ENCODE assay signal across 18 cellular contexts in the genomic region with DNA sequence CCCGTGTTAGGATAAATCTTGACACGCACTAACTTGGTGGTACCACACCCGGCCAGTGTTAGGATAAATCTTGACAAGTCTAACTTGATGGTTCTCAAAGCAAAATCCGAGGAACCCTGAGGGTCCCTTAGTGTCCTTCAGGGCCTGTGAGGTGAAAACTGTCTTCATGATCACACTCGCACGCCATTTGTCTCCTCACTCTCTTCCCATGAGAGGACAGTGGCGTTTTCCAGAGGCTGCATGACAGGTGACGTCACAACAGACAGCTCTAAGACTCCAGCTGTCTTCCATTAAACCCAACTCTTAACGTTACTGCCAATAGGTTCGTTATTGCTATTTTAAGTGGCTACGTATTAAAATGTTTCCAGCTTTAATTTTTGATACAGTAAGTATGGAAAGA. TPM values are rescaled to one million over a fixed set of nuclear protein-coding genes. Genes with fewer than 3 reads are reported as not detected.
DNase-seq lines count a peak whose midpoint lies in the region; ATAC-seq and TF ChIP-seq lines count a peak whose summit lies in the region.
"Had no signal": no experiment of that assay in that cellular context is flagged by ENCODE, and none has a peak within 500 bp of the region (broad histone marks: within the 10 kb centered on the region; RNA-seq: fewer than 3 reads in every experiment).

No MANE protein-coding gene starts in this region.

- 55% methylated on average over 11 of the region's 11 CpGs for WGBS in esophagus muscularis mucosa

- H3K36me3 ChIP-seq in esophagus muscularis mucosa = no peaks in the 10 kb centered on the region
- H3K36me3 ChIP-seq in skeletal muscle tissue (ENCODE audit: control insufficient read depth in 3 of 3, insufficient read depth in 3 of 3, low read length in 3 of 3) = no peaks in the 10 kb centered on the region

- CTCF ChIA-PET in CD4-positive, alpha-beta T cell (lab: Charles Lee) = no interaction called here

- peaks cover 9% of the 10 kb centered on the region for H3K4me1 Mint-ChIP-seq in CD4-positive, alpha-beta T cell (ENCODE audit: low read depth)
- H3K4me1 Mint-ChIP-seq: central memory CD8-positive, alpha-beta T cell had no signal

- TF ChIP-seq CTCF in esophagus muscularis mucosa (IDR thresholded peaks at IDR 0.05) = no peak
- TF ChIP-seq CTCF in CD4-positive, alpha-beta T cell (IDR thresholded peaks at IDR 0.05) = no peak

- intact Hi-C loops in esophagus muscularis mucosa (cut with DNase I) = no loop called here
- intact Hi-C loops in CD4-positive, alpha-beta T cell (cut with DNase I, micrococcal nuclease) = no loop called here

- no peak for ATAC-seq in CD4-positive, alpha-beta T cell (ENCODE audit: poor library complexity)

- peaks cover 0 to 76% (median 0%) of the 10 kb centered on the region in 4 donors for H3K27me3 ChIP-seq in esophagus muscularis mucosa
- H3K27me3 ChIP-seq in layer of hippocampus (ENCODE audit: control insufficient read depth, insufficient read depth, low read length) = peaks cover 2% of the 10 kb centered on the region
- H3K27me3 ChIP-seq in skeletal muscle tissue (ENCODE audit: control insufficient read depth in 3 of 3, insufficient read depth in 3 of 3, low read length in 3 of 3) = peaks cover 34 to 41% (median 40%) of the 10 kb centered on the region in 3 donors
- H3K27me3 ChIP-seq in CD4-positive, alpha-beta T cell (ENCODE audit: control insufficient read depth, insufficient read depth, low read length) = peaks cover 11% of the 10 kb centered on the region

- POLR2A ChIA-PET in CD4-positive, alpha-beta T cell (lab: Charles Lee) = no interaction called here

- peak overlapping the region; percentile 42 to 64 (median 46) for H3K27ac ChIP-seq in esophagus muscularis mucosa (replicated peaks in 1 of 4)
- peak overlapping the region; percentile 42 for H3K27ac ChIP-seq in layer of hippocampus (ENCODE audit: low read depth, low read length)
- H3K27ac ChIP-seq in skeletal muscle tissue (ENCODE audit: low read depth, low read length) = peak overlapping the region; percentile 72
- H3K27ac ChIP-seq in CD4-positive, alpha-beta T cell (ENCODE audit: low read depth, low read length) = no peak overlapping the region
- H3K27ac ChIP-seq: PC-9 had no signal

- H3K36me3 Mint-ChIP-seq in CD4-positive, alpha-beta T cell (ENCODE audit: low read depth) = no peaks in the 10 kb centered on the region
- H3K36me3 Mint-ChIP-seq: activated naive CD4-positive, alpha-beta T cell treated with anti-CD3 and anti-CD28 coated beads, Interleukin-2, amount 10 ng/mL, durations not matched to agents 7 days and 5 days had no signal

- no peaks in the 10 kb centered on the region for H3K9me3 ChIP-seq in esophagus muscularis mucosa
- no peaks in the 10 kb centered on the region for H3K9me3 ChIP-seq in skeletal muscle tissue (ENCODE audit: control insufficient read depth in 3 of 3, low read length in 3 of 3)
- no peaks in the 10 kb centered on the region for H3K9me3 ChIP-seq in CD4-positive, alpha-beta T cell (ENCODE audit: control insufficient read depth, low read length)

- no peak for TF ChIP-seq EP300 in esophagus muscularis mucosa (IDR thresholded peaks at IDR 0.05)

- no peak overlapping the region for H3K9ac ChIP-seq in skeletal muscle tissue (ENCODE audit: low read depth in 1 of 3, low read length in 3 of 3)

- H3K4me1 ChIP-seq in esophagus muscularis mucosa (peaks cover 2 to 20% (median 7%) of the 10 kb centered on the region in 4 donors), skeletal muscle tissue (ENCODE audit: control insufficient read depth in 3 of 3, insufficient read depth in 3 of 3, low read length in 3 of 3) (peaks cover 2 to 10% (median 8%) of the 10 kb centered on the region in 3 donors)

- no peak overlapping the region for H3K4me3 Mint-ChIP-seq in CD4-positive, alpha-beta T cell
- H3K4me3 Mint-ChIP-seq: activated naive CD4-positive, alpha-beta T cell treated with anti-CD3 and anti-CD28 coated beads, Interleukin-2, amount 10 ng/mL, durations not matched to agents 7 days and 5 days; central memory CD8-positive, alpha-beta T cell had no signal

- H3K9me3 Mint-ChIP-seq in CD4-positive, alpha-beta T cell = no peaks in the 10 kb centered on the region
- H3K9me3 Mint-ChIP-seq: activated naive CD4-positive, alpha-beta T cell treated with anti-CD3 and anti-CD28 coated beads, Interleukin-2, amount 10 ng/mL, durations not matched to agents 7 days and 5 days; central memory CD8-positive, alpha-beta T cell had no signal

- peaks cover 22% of the 10 kb centered on the region for H3K27me3 Mint-ChIP-seq in CD4-positive, alpha-beta T cell

- no peak overlapping the region for H3K27ac Mint-ChIP-seq in CD4-positive, alpha-beta T cell
- H3K27ac Mint-ChIP-seq: activated naive CD4-positive, alpha-beta T cell treated with anti-CD3 and anti-CD28 coated beads, Interleukin-2, amount 10 ng/mL, durations not matched to agents 7 days and 5 days had no signal

- DNase-seq in AG20443 (ENCODE audit: low spot score) = peak; percentile 45
- DNase-seq in esophagus muscularis mucosa (ENCODE audit: extremely low spot score) = no peak
- DNase-seq in CD4-positive, alpha-beta T cell = no peak
- DNase-seq in HT-29 (ENCODE audit: low spot score) = no peak
- no peak for DNase-seq in activated CD4-positive, CD25-positive, alpha-beta regulatory T cell treated with anti-CD3 and anti-CD28 coated beads, Interleukin-2, amount 50 U/mL, for 72 hours
- DNase-seq in HCEC 1CT = no peak
- DNase-seq: ACHN; activated naive CD4-positive, alpha-beta T cell treated with anti-CD3 and anti-CD28 coated beads, Interleukin-2, amount 10 ng/mL, durations not matched to agents 7 days and 5 days; Kasumi-1; NCI-H1436 treated with DMSO at 0.1 percent for 48 hours; NCI-H524; stimulated activated CD4-positive, alpha-beta T cell treated with anti-CD3 and anti-CD28 coated beads, Interleukin-2, amount 100 ng/mL, for 48 hours had no signal

- TF ChIP-seq POLR2A in esophagus muscularis mucosa (IDR thresholded peaks at IDR 0.05; ENCODE audit: low read depth) = no peak

- H3K4me3 ChIP-seq in esophagus muscularis mucosa = no peak overlapping the region
- no peak overlapping the region for H3K4me3 ChIP-seq in skeletal muscle tissue (ENCODE audit: low read length in 3 of 3)
- H3K4me3 ChIP-seq: PC-9 had no signal

RNA-seq across cellular contexts. Expression of a gene that starts 13.8 kb away (rescaled TPM):
- total RNA-seq in esophagus muscularis mucosa (not detected), skeletal muscle tissue (under 0.01 TPM)
- not detected for total RNA-seq in CD4-positive, alpha-beta T cell
- not detected in 2 replicates for total RNA-seq in HT-29 (2014; rRNA removed; shearing (Covaris generic))
- total RNA-seq: endothelial cell of umbilical vein, posterior vena cava had no signal

RNA-seq across cellular contexts. Expression of a gene that starts 29.4 kb away (rescaled TPM):
- total RNA-seq in esophagus muscularis mucosa (not detected), skeletal muscle tissue (under 0.01 TPM)
- total RNA-seq in CD4-positive, alpha-beta T cell = under 1 TPM; 0.38 to 0.42 TPM
- not detected in 2 replicates for total RNA-seq in HT-29 (2014; rRNA removed; shearing (Covaris generic))
- total RNA-seq: endothelial cell of umbilical vein, PC-9 had no signal
